Comparison of ENCODE assay signal across 27 cellular contexts in the genomic region with DNA sequence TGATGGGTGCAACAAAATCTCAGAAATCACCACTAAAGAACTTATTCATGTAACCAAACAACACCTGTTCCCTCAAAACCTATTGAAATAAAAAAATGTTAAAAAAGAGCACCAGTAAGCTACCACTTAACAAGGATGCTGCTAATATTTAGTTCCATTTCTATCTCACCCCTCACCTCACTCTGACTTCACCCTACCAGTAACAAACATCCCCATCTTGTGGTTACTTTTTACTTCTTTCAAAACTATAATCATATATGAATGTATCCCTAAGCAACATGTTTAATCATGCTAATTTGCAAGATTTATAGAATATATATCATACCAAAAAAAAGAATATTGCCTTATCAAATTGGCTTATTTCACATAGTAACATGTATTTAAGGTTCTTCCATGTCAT. TPM values are rescaled to one million over a fixed set of nuclear protein-coding genes. Genes with fewer than 3 reads are reported as not detected.
"Had no signal": no experiment of that assay in that cellular context is flagged by ENCODE, and none has a peak within 500 bp of the region (broad histone marks: within the 10 kb centered on the region; RNA-seq: fewer than 3 reads in every experiment).

No MANE protein-coding gene starts in this region.

- DNase-seq: activated B cell treated with CpG ODN at 0.5 μM for 24 hours; activated CD4-positive, alpha-beta T cell treated with anti-CD3 and anti-CD28 coated beads for 4 hours; activated CD4-positive, alpha-beta T cell treated with anti-CD3 and anti-CD28 coated beads, Interleukin-2, amount 50 U/mL, for 48 hours; activated CD8-positive, alpha-beta memory T cell treated with anti-CD3 and anti-CD28 coated beads, Interleukin-2, amount 50 U/mL, for 48 hours; activated naive CD4-positive, alpha-beta T cell; activated naive CD8-positive, alpha-beta T cell treated with anti-CD3 and anti-CD28 coated beads, Interleukin-2, amount 10 ng/mL, durations not matched to agents 7 days and 5 days; activated T-cell treated with anti-CD3 and anti-CD28 coated beads, Interleukin-2, amount 50 U/mL, for 4 hours; amniotic stem cell; foreskin melanocyte; glutamatergic neuron; immature natural killer cell; left lung; naive thymus-derived CD8-positive, alpha-beta T cell; retina; spleen; stimulated activated CD4-positive, alpha-beta T cell treated with anti-CD3 and anti-CD28 coated beads, Interleukin-4, amount 100 ng/mL, for 1 hour; stimulated activated naive CD4-positive, alpha-beta T cell; T-helper 1 cell; T-helper 9 cell; upper lobe of left lung had no signal

- H3K9me3 Mint-ChIP-seq: activated naive CD8-positive, alpha-beta T cell treated with anti-CD3 and anti-CD28 coated beads, Interleukin-2, amount 10 ng/mL, durations not matched to agents 7 days and 5 days; immature natural killer cell had no signal

- H3K4me1 ChIP-seq: breast epithelium, left lung, spleen, upper lobe of left lung had no signal

- H3K27me3 ChIP-seq: breast epithelium, hepatocyte, left lung, spleen, upper lobe of left lung had no signal

- H3K4me3 ChIP-seq: breast epithelium, coronary artery, hepatocyte, left lung, spleen, upper lobe of left lung had no signal

- ATAC-seq: activated T-cell treated with anti-CD3 and anti-CD28 coated beads, Interleukin-2, amount 50 U/mL, for 4 hours; left lung; naive thymus-derived CD8-positive, alpha-beta T cell had no signal

- H3K27ac Mint-ChIP-seq: activated B cell treated with CpG ODN at 0.5 μM for 24 hours; activated naive CD8-positive, alpha-beta T cell treated with anti-CD3 and anti-CD28 coated beads, Interleukin-2, amount 10 ng/mL, durations not matched to agents 7 days and 5 days; activated T-helper 2 cell treated with anti-CD3 and anti-CD28 coated beads, Interferon-gamma antibody, Interleukin-2, Interleukin-4, amounts not matched to agents 10 μg/mL and 5 μg/mL and 100 μg/mL, durations not matched to agents 14 hours and 24 hours and 36 hours; immature natural killer cell; naive thymus-derived CD8-positive, alpha-beta T cell; progenitor cell of endocrine pancreas had no signal

- H3K9me3 ChIP-seq: left lung, upper lobe of left lung had no signal

- H3K36me3 Mint-ChIP-seq: activated naive CD8-positive, alpha-beta T cell treated with anti-CD3 and anti-CD28 coated beads, Interleukin-2, amount 10 ng/mL, durations not matched to agents 7 days and 5 days; immature natural killer cell had no signal

- H3K36me3 ChIP-seq: breast epithelium, left lung, spleen, upper lobe of left lung had no signal

- H3K27ac ChIP-seq: breast epithelium, coronary artery, epithelial cell of prostate, hepatocyte, left lung, spleen, upper lobe of left lung had no signal

RNA-seq across cellular contexts. Expression of a gene that starts 27.4 kb away (rescaled TPM):
- total RNA-seq: activated B cell treated with CpG ODN at 0.5 μM for 24 hours; activated CD8-positive, alpha-beta memory T cell treated with anti-CD3 and anti-CD28 coated beads for 36 hours; activated naive CD8-positive, alpha-beta T cell treated with anti-CD3 and anti-CD28 coated beads, Interleukin-2, amount 10 ng/mL, durations not matched to agents 7 days and 5 days; activated T-helper 2 cell treated with anti-CD3 and anti-CD28 coated beads, Interferon-gamma antibody, Interleukin-2, Interleukin-4, amounts not matched to agents 10 μg/mL and 5 μg/mL and 100 μg/mL, durations not matched to agents 14 hours and 24 hours and 36 hours; naive thymus-derived CD8-positive, alpha-beta T cell had no signal
- polyA plus RNA-seq: naive thymus-derived CD8-positive, alpha-beta T cell had no signal
